ENCODE assay signal across 19 cellular contexts in genomic region chr11:76652989-76653673, GRCh38. TPM values are rescaled to one million over a fixed set of nuclear protein-coding genes. Genes with fewer than 3 reads are reported as not detected.
DNase-seq lines count a peak whose midpoint lies in the region; ATAC-seq and TF ChIP-seq lines count a peak whose summit lies in the region.
"Had no signal": no experiment of that assay in that cellular context is flagged by ENCODE, and none has a peak within 500 bp of the region (broad histone marks: within the 10 kb centered on the region; RNA-seq: fewer than 3 reads in every experiment).

No MANE protein-coding gene starts in this region.

- TF ChIP-seq CTCF in endothelial cell (IDR thresholded peaks at IDR 0.05; ENCODE audit: unreplicated experiment) (no peak), nephron progenitor cell (IDR thresholded peaks at IDR 0.05) (no peak)

- H3K27ac Mint-ChIP-seq in activated CD4-positive, alpha-beta memory T cell treated with anti-CD3 and anti-CD28 coated beads for 36 hours = no peak overlapping the region
- H3K27ac Mint-ChIP-seq in endothelial cell (ENCODE audit: unreplicated experiment) = peak overlapping the region; percentile 44
- H3K27ac Mint-ChIP-seq in nephron progenitor cell = no peak overlapping the region
- H3K27ac Mint-ChIP-seq: IgD-negative memory B cell had no signal

- H3K36me3 ChIP-seq in subcutaneous abdominal adipose tissue (ENCODE audit: control insufficient read depth in 5 of 5, insufficient read depth in 5 of 5, low read length in 5 of 5) = peaks cover 0 to 14% (median 10%) of the 10 kb centered on the region in 5 donors
- H3K36me3 ChIP-seq: neutrophil had no signal

- peak; percentile 6 for DNase-seq in activated CD4-positive, alpha-beta memory T cell treated with anti-CD3 and anti-CD28 coated beads for 36 hours
- DNase-seq in endothelial cell (ENCODE audit: low spot score) = no peak
- DNase-seq in mesenteric fat pad (ENCODE audit: low spot score) = peak; percentile 87
- no peak for DNase-seq in nephron progenitor cell
- DNase-seq in NCI-H2081 (lab: John Stamatoyannopoulos, UW) = no peak
- no peak for DNase-seq in HPDE6-E6E7 (ENCODE audit: extremely low spot score)
- DNase-seq: activated gamma-delta T cell treated with Interleukin-2 at 50 U/mL for 16 hours; AML-193; Calu3; NCI-H774; stimulated activated CD4-positive, alpha-beta T cell treated with anti-CD3 and anti-CD28 coated beads, Interleukin-4, amount 100 ng/mL, for 4 hours had no signal

- H3K4me1 Mint-ChIP-seq in activated CD4-positive, alpha-beta memory T cell treated with anti-CD3 and anti-CD28 coated beads for 36 hours (ENCODE audit: low read depth) = no peaks in the 10 kb centered on the region
- H3K4me1 Mint-ChIP-seq in endothelial cell (ENCODE audit: unreplicated experiment) (peaks cover 22% of the 10 kb centered on the region), nephron progenitor cell (peaks cover 54% of the 10 kb centered on the region)

- peak overlapping the region; percentile 33 for H3K27ac ChIP-seq in subcutaneous abdominal adipose tissue (ENCODE audit: low read depth, low read length)
- H3K27ac ChIP-seq: neutrophil, VCaP had no signal

- H3K4me3 Mint-ChIP-seq in activated CD4-positive, alpha-beta memory T cell treated with anti-CD3 and anti-CD28 coated beads for 36 hours = no peak overlapping the region
- H3K4me3 Mint-ChIP-seq in endothelial cell (ENCODE audit: unreplicated experiment) (no peak overlapping the region), nephron progenitor cell (no peak overlapping the region)
- H3K4me3 Mint-ChIP-seq: IgD-negative memory B cell had no signal

- ATAC-seq in GM21447 (IDR thresholded peaks at IDR 0.05; ENCODE audit: unreplicated experiment) = no peak
- ATAC-seq: HCT116, Panc1 had no signal

- no peaks in the 10 kb centered on the region for H3K27me3 ChIP-seq in subcutaneous abdominal adipose tissue (ENCODE audit: control insufficient read depth in 5 of 5, insufficient read depth in 4 of 5, low read length in 5 of 5)
- H3K27me3 ChIP-seq: body of pancreas had no signal

- POLR2A ChIA-PET in activated CD4-positive, alpha-beta memory T cell treated with anti-CD3 and anti-CD28 coated beads for 36 hours (lab: Charles Lee) = no interaction called here

- peaks cover 10% of the 10 kb centered on the region for H3K27me3 Mint-ChIP-seq in activated CD4-positive, alpha-beta memory T cell treated with anti-CD3 and anti-CD28 coated beads for 36 hours
- H3K27me3 Mint-ChIP-seq in endothelial cell (ENCODE audit: unreplicated experiment) (peaks cover 15% of the 10 kb centered on the region), nephron progenitor cell (ENCODE audit: low read depth, poor library complexity) (peaks cover 6% of the 10 kb centered on the region)

- intact Hi-C loops in activated CD4-positive, alpha-beta memory T cell treated with anti-CD3 and anti-CD28 coated beads for 36 hours (cut with micrococcal nuclease) = no loop called here

- no peaks in the 10 kb centered on the region for H3K36me3 Mint-ChIP-seq in activated CD4-positive, alpha-beta memory T cell treated with anti-CD3 and anti-CD28 coated beads for 36 hours
- peaks cover 6% of the 10 kb centered on the region for H3K36me3 Mint-ChIP-seq in endothelial cell (ENCODE audit: low read depth, unreplicated experiment)
- H3K36me3 Mint-ChIP-seq in nephron progenitor cell (ENCODE audit: low read depth) = no peaks in the 10 kb centered on the region

- no peak overlapping the region for H3K4me3 ChIP-seq in subcutaneous abdominal adipose tissue (ENCODE audit: low read depth in 1 of 5, low read length in 5 of 5)
- H3K4me3 ChIP-seq: body of pancreas had no signal

- no peaks in the 10 kb centered on the region for H3K9me3 ChIP-seq in subcutaneous abdominal adipose tissue (ENCODE audit: control insufficient read depth in 5 of 5, low read length in 5 of 5)
- H3K9me3 ChIP-seq: body of pancreas, neutrophil had no signal

- CTCF ChIA-PET in activated CD4-positive, alpha-beta memory T cell treated with anti-CD3 and anti-CD28 coated beads for 36 hours (lab: Charles Lee) = interaction anchor here (1.0 kb wide), 1 partner anchor 55 kb away, joined by 3 read pairs; no protein-coding TSS in a partner anchor

- peak overlapping the region in 1 of 5 donors; percentile 28 for H3K9ac ChIP-seq in subcutaneous abdominal adipose tissue (ENCODE audit: low read length in 5 of 5)

- H3K4me1 ChIP-seq in subcutaneous abdominal adipose tissue (ENCODE audit: control insufficient read depth in 5 of 5, insufficient read depth in 5 of 5, low read length in 5 of 5) = peaks cover 19 to 65% (median 56%) of the 10 kb centered on the region in 5 donors
- H3K4me1 ChIP-seq: body of pancreas had no signal

- no peaks in the 10 kb centered on the region for H3K9me3 Mint-ChIP-seq in activated CD4-positive, alpha-beta memory T cell treated with anti-CD3 and anti-CD28 coated beads for 36 hours
- H3K9me3 Mint-ChIP-seq in endothelial cell (ENCODE audit: unreplicated experiment) (no peaks in the 10 kb centered on the region), nephron progenitor cell (peaks cover 18% of the 10 kb centered on the region)

RNA-seq across cellular contexts. Expression of gene LRRC32, which starts 17.4 kb away (rescaled TPM):
- total RNA-seq in activated CD4-positive, alpha-beta memory T cell treated with anti-CD3 and anti-CD28 coated beads for 36 hours = 10 to 100 TPM; 11.2 to 12.3 TPM
- total RNA-seq in endothelial cell (ENCODE audit: unreplicated experiment) = 22.0 TPM
- 136 TPM for total RNA-seq in mesenteric fat pad
- total RNA-seq: Calu3 had no signal

Comparison
In these comparisons a context has a peak if more than half of its experiments do, and no peak if none do; other contexts are left out.
1. DNase-seq: peak in activated CD4-positive, alpha-beta memory T cell treated with anti-CD3 and anti-CD28 coated beads for 36 hours (single experiment) and mesenteric fat pad (single experiment); none in endothelial cell (single experiment), nephron progenitor cell (single experiment), NCI-H2081 (0 of 2) and HPDE6-E6E7 (single experiment).